In genomic region chr5:136516617-136517016, GRCh38 we compare ENCODE assay signal across 20 cellular contexts.
DNase-seq lines count a peak whose midpoint lies in the region; ATAC-seq and TF ChIP-seq lines count a peak whose summit lies in the region.
"Had no signal": no experiment of that assay in that cellular context is flagged by ENCODE, and none has a peak within 500 bp of the region (broad histone marks: within the 10 kb centered on the region; RNA-seq: fewer than 3 reads in every experiment).

No MANE protein-coding gene starts in this region.

- H3K4me3 Mint-ChIP-seq in GM23338 (no peak overlapping the region), WTC11 (no peak overlapping the region)
- no peak overlapping the region for H3K4me3 Mint-ChIP-seq in naive thymus-derived CD4-positive, alpha-beta T cell
- H3K4me3 Mint-ChIP-seq: B cell; CD4-positive, alpha-beta memory T cell had no signal

- no peaks in the 10 kb centered on the region for H3F3A ChIP-seq in GM23338 (replicated peaks; ENCODE audit: low read depth)

- H3K4me1 ChIP-seq in GM23338 (ENCODE audit: insufficient read depth), result peaks cover 8% of the 10 kb centered on the region
- H3K4me1 ChIP-seq in naive thymus-derived CD4-positive, alpha-beta T cell (ENCODE audit: control insufficient read depth in 2 of 2, insufficient read depth in 2 of 2, low read length in 2 of 2), result no peaks in the 10 kb centered on the region

- H3K9me3 ChIP-seq in naive thymus-derived CD4-positive, alpha-beta T cell (ENCODE audit: control insufficient read depth in 2 of 3, low read length in 3 of 3), result no peaks in the 10 kb centered on the region

- H3K9me2 ChIP-seq in GM23338 (ENCODE audit: insufficient read depth), result peaks cover 14% of the 10 kb centered on the region; the same call in 1 of the 2 replicates

- H3K4me1 Mint-ChIP-seq in GM23338 (peaks cover 45% of the 10 kb centered on the region), WTC11 (peaks cover 54% of the 10 kb centered on the region)
- H3K4me1 Mint-ChIP-seq in naive thymus-derived CD4-positive, alpha-beta T cell, result peaks cover 0 to 2% (median 0%) of the 10 kb centered on the region in 7 donors
- H3K4me1 Mint-ChIP-seq: B cell; CD4-positive, alpha-beta memory T cell had no signal

- H3K36me3 ChIP-seq in GM23338 (ENCODE audit: insufficient read depth), result no peaks in the 10 kb centered on the region
- H3K36me3 ChIP-seq in naive thymus-derived CD4-positive, alpha-beta T cell (ENCODE audit: control insufficient read depth in 2 of 3, insufficient read depth in 3 of 3, low read length in 3 of 3), result no peaks in the 10 kb centered on the region

- H3K79me2 ChIP-seq in GM23338 (replicated peaks; ENCODE audit: insufficient read depth), result no peaks in the 10 kb centered on the region

- H3K27ac ChIP-seq in GM23338 (ENCODE audit: low read depth), result no peak overlapping the region
- no peak overlapping the region for H3K27ac ChIP-seq in naive thymus-derived CD4-positive, alpha-beta T cell (ENCODE audit: low read depth, low read length)
- H3K27ac ChIP-seq: GM23248 had no signal

- peaks cover 2% of the 10 kb centered on the region for H3K27me3 Mint-ChIP-seq in GM23338 (ENCODE audit: insufficient read depth, low read depth, poor library complexity)
- H3K27me3 Mint-ChIP-seq in WTC11 (ENCODE audit: low read depth), result no peaks in the 10 kb centered on the region
- H3K27me3 Mint-ChIP-seq in naive thymus-derived CD4-positive, alpha-beta T cell, result peaks cover 0 to 6% (median 0%) of the 10 kb centered on the region in 5 donors
- H3K27me3 Mint-ChIP-seq: B cell; CD4-positive, alpha-beta memory T cell had no signal

- no peak overlapping the region for H3K4me2 ChIP-seq in GM23338

- H3K9me3 Mint-ChIP-seq in GM23338, result no peaks in the 10 kb centered on the region
- H3K9me3 Mint-ChIP-seq in WTC11, result no peaks in the 10 kb centered on the region
- H3K9me3 Mint-ChIP-seq in naive thymus-derived CD4-positive, alpha-beta T cell, result peaks cover 0 to 22% (median 0%) of the 10 kb centered on the region in 11 donors

- H3K27ac Mint-ChIP-seq in GM23338 (peak overlapping the region; percentile 67; the same call in 1 of the 2 replicates), WTC11 (peak overlapping the region; percentile 44)
- no peak overlapping the region for H3K27ac Mint-ChIP-seq in naive thymus-derived CD4-positive, alpha-beta T cell
- H3K27ac Mint-ChIP-seq: B cell; CD4-positive, alpha-beta memory T cell had no signal

- H2AFZ ChIP-seq in GM23338, result no peak overlapping the region
- H2AFZ ChIP-seq: GM23248 had no signal

- H4K20me1 ChIP-seq in GM23338 (replicated peaks; ENCODE audit: insufficient read depth), result no peaks in the 10 kb centered on the region

- DNase-seq in GM23338 (ENCODE audit: low spot score), result no peak
- peak; percentile 87 for DNase-seq in NCI-H82 (lab: John Stamatoyannopoulos, UW)
- DNase-seq in WTC11 (ENCODE audit: low spot score), result no peak
- no peak for DNase-seq in naive thymus-derived CD4-positive, alpha-beta T cell
- no peak for DNase-seq in left ventricle myocardium superior
- no peak for DNase-seq in HK-2 (ENCODE audit: unreplicated experiment)
- DNase-seq: ACHN; CD4-positive, alpha-beta memory T cell; DMS79 treated with DMSO at 0.1 percent for 48 hours; GDM1; GM23248; Kasumi-1; NCI-H1048; NCI-H146; NCI-H2227 treated with DMSO at 0.1 percent for 48 hours; NCI-H526 treated with DMSO at 0.1 percent for 48 hours; SHP77 had no signal

- peaks cover 6% of the 10 kb centered on the region; the same call in 1 of the 3 replicates for H3K36me3 Mint-ChIP-seq in GM23338 (ENCODE audit: low read depth)
- H3K36me3 Mint-ChIP-seq in WTC11, result peaks cover 12% of the 10 kb centered on the region
- no peaks in the 10 kb centered on the region for H3K36me3 Mint-ChIP-seq in naive thymus-derived CD4-positive, alpha-beta T cell
- H3K36me3 Mint-ChIP-seq: CD4-positive, alpha-beta memory T cell had no signal

- no peaks in the 10 kb centered on the region for H3K27me3 ChIP-seq in GM23338 (ENCODE audit: insufficient read depth)
- no peaks in the 10 kb centered on the region for H3K27me3 ChIP-seq in naive thymus-derived CD4-positive, alpha-beta T cell (ENCODE audit: control insufficient read depth in 2 of 2, insufficient read depth in 2 of 2, low read length in 2 of 2)

- H3K4me3 ChIP-seq in GM23338, result no peak overlapping the region
- no peak overlapping the region for H3K4me3 ChIP-seq in naive thymus-derived CD4-positive, alpha-beta T cell (ENCODE audit: low read length)
- H3K4me3 ChIP-seq: GM23248 had no signal

- CTCF ChIA-PET in WTC11 (lab: Charles Lee), result interaction anchor here (1.0 to 1.1 kb wide), 2 partner anchors 9 to 169 kb away, joined by 3 to 4 read pairs; no protein-coding TSS in a partner anchor
- CTCF ChIA-PET in naive thymus-derived CD4-positive, alpha-beta T cell (lab: Charles Lee), result no interaction called here

- TF ChIP-seq CTCF in GM23338 (conservative IDR thresholded peaks at IDR 0.05; ENCODE audit: low read depth in 2 of 2) (no peak), WTC11 (IDR thresholded peaks at IDR 0.05) (no peak)

- ATAC-seq in GM23338 (no peak; the same call in 2 of the 3 replicates), WTC11 (peak; percentile 27; the same call in 1 of the 2 replicates), left ventricle myocardium superior (no peak), HG03457 (IDR thresholded peaks at IDR 0.05; ENCODE audit: unreplicated experiment) (no peak)
- ATAC-seq in naive thymus-derived CD4-positive, alpha-beta T cell, result peak; percentile 18
- ATAC-seq: Panc1 had no signal

- POLR2A ChIA-PET in WTC11 (lab: Charles Lee), result no interaction called here
- POLR2A ChIA-PET in naive thymus-derived CD4-positive, alpha-beta T cell (lab: Charles Lee), result no interaction called here

- intact Hi-C loops in naive thymus-derived CD4-positive, alpha-beta T cell (cut with micrococcal nuclease), result no loop called here
- intact Hi-C loops in left ventricle myocardium superior (cut with micrococcal nuclease), result no loop called here

TF ChIP-seq in GM23338, 12 proteins besides CTCF, POLR2A, EP300 and RAD21 (continues in another document):
- TF ChIP-seq EZH2phosphoT487 (IDR thresholded peaks at IDR 0.05; ENCODE audit: unreplicated experiment), result no peak

TF ChIP-seq in WTC11, 78 proteins besides CTCF, POLR2A, EP300 and RAD21:
- no peak for TF ChIP-seq MLX (CRISPR knock-in tag; IDR thresholded peaks at IDR 0.05)
- TF ChIP-seq NFATC4 (CRISPR knock-in tag; IDR thresholded peaks at IDR 0.05), result no peak
- TF ChIP-seq USF1 (CRISPR knock-in tag; IDR thresholded peaks at IDR 0.05), result no peak
- TF ChIP-seq SP1 (CRISPR knock-in tag; conservative IDR thresholded peaks at IDR 0.05), result no peak
- TF ChIP-seq GTF2I (CRISPR knock-in tag; conservative IDR thresholded peaks at IDR 0.05), result no peak

Comparison
In these comparisons a context has a peak if more than half of its experiments do, and no peak if none do; other contexts are left out.
1. ATAC-seq: peak in WTC11 (single experiment) and naive thymus-derived CD4-positive, alpha-beta T cell (single experiment); none in GM23338 (single experiment), left ventricle myocardium superior (single experiment) and HG03457 (single experiment).
2. H3K27ac Mint-ChIP-seq: peak in GM23338 (single experiment) and WTC11 (single experiment); none in naive thymus-derived CD4-positive, alpha-beta T cell (0 of 9).